ENCODE assay signal across 1 cellular context in genomic region chr16:81542609-81543570, GRCh38.
TF ChIP-seq lines count a peak whose summit lies in the region.

No MANE protein-coding gene starts in this region.

TF ChIP-seq in HepG2, 621 proteins besides CTCF, POLR2A, EP300 and RAD21 (continued from another document and continues in another):
- TF ChIP-seq ZNF407 (CRISPR knock-in tag; IDR thresholded peaks at IDR 0.05; ENCODE audit: not compliant biosample characterization) (peak; percentile 35), PHF21A (CRISPR knock-in tag; IDR thresholded peaks at IDR 0.05) (peak; percentile 90), ZBTB20 (CRISPR knock-in tag; IDR thresholded peaks at IDR 0.05; ENCODE audit: borderline replicate concordance, low read depth) (peak; percentile 89), MBD4 (IDR thresholded peaks at IDR 0.05; ENCODE audit: borderline replicate concordance, low read length) (no peak), YEATS2 (CRISPR knock-in tag; IDR thresholded peaks at IDR 0.05; ENCODE audit: borderline replicate concordance) (peak; percentile 45; the same call in 1 of the 2 replicates), HMGA1 (CRISPR knock-in tag; conservative IDR thresholded peaks at IDR 0.05) (no peak), MAF1 (CRISPR knock-in tag; IDR thresholded peaks at IDR 0.05; ENCODE audit: borderline replicate concordance) (no peak), NFATC3 (CRISPR knock-in tag; IDR thresholded peaks at IDR 0.05) (no peak), AGO2 (optimal IDR thresholded peaks at IDR 0.05; ENCODE audit: low read depth, low read length) (peak; percentile 57), ZNF577 (CRISPR knock-in tag; IDR thresholded peaks at IDR 0.05; ENCODE audit: borderline replicate concordance, low read depth) (no peak), CSRNP2 (CRISPR knock-in tag; conservative IDR thresholded peaks at IDR 0.05; ENCODE audit: low read depth) (no peak), CHD2 (IDR thresholded peaks at IDR 0.05; ENCODE audit: low read depth, low read length) (no peak), ZFP36 (IDR thresholded peaks at IDR 0.05; ENCODE audit: borderline replicate concordance, low read depth, low read length, partially characterized antibody) (no peak), ZNF7 (CRISPR knock-in tag; IDR thresholded peaks at IDR 0.05) (no peak), ZBTB42 (CRISPR knock-in tag; IDR thresholded peaks at IDR 0.05) (no peak), NBN (conservative IDR thresholded peaks at IDR 0.05) (no peak), ZNF552 (CRISPR knock-in tag; IDR thresholded peaks at IDR 0.05; ENCODE audit: borderline replicate concordance) (no peak), FOXA1 (IDR thresholded peaks at IDR 0.05) (no peak), FOXA1 (CRISPR knock-in tag; IDR thresholded peaks at IDR 0.05) (peak; percentile 39; the same call in 1 of the 2 replicates), RFXANK (CRISPR knock-in tag; IDR thresholded peaks at IDR 0.05) (0 out of 2 replicates have a peak, but pooled peaks have one; percentile 36), POGZ (CRISPR knock-in tag; IDR thresholded peaks at IDR 0.05) (peak; percentile 75), HNRNPLL (IDR thresholded peaks at IDR 0.05; ENCODE audit: low read depth, low read length, poor library complexity, severe bottlenecking) (peak; percentile 25), GLMP (CRISPR knock-in tag; IDR thresholded peaks at IDR 0.05; ENCODE audit: borderline replicate concordance) (no peak), ZNF672 (CRISPR knock-in tag; IDR thresholded peaks at IDR 0.05) (no peak), NFIC (IDR thresholded peaks at IDR 0.05; ENCODE audit: low read length) (no peak), ZNF557 (CRISPR knock-in tag; IDR thresholded peaks at IDR 0.05) (no peak), ZNF556 (CRISPR knock-in tag; IDR thresholded peaks at IDR 0.05; ENCODE audit: borderline replicate concordance) (peak; percentile 29), ARID3A (IDR thresholded peaks at IDR 0.05; ENCODE audit: low read depth, low read length) (no peak), ZNF30 (CRISPR knock-in tag; IDR thresholded peaks at IDR 0.05) (no peak), ZNF362 (CRISPR knock-in tag; IDR thresholded peaks at IDR 0.05; ENCODE audit: borderline replicate concordance) (no peak), ZNF574 (CRISPR knock-in tag; IDR thresholded peaks at IDR 0.05) (peak; percentile 41; the same call in 1 of the 2 replicates), IKZF1 (IDR thresholded peaks at IDR 0.05) (no peak), ZNF510 (CRISPR knock-in tag; IDR thresholded peaks at IDR 0.05; ENCODE audit: low read depth) (no peak), ZNF501 (CRISPR knock-in tag; IDR thresholded peaks at IDR 0.05) (peak; percentile 4; the same call in 1 of the 2 replicates), ZNF253 (CRISPR knock-in tag; IDR thresholded peaks at IDR 0.05; ENCODE audit: borderline replicate concordance) (peak; percentile 26; the same call in 1 of the 2 replicates), AHR (CRISPR knock-in tag; IDR thresholded peaks at IDR 0.05) (0 out of 2 replicates have a peak, but pooled peaks have one; percentile 29), KAT8 (CRISPR knock-in tag; IDR thresholded peaks at IDR 0.05) (peak; percentile 14; the same call in 1 of the 2 replicates), PHF20 (CRISPR knock-in tag; IDR thresholded peaks at IDR 0.05) (no peak), ZNF780A (CRISPR knock-in tag; IDR thresholded peaks at IDR 0.05) (no peak), ZNF446 (CRISPR knock-in tag; IDR thresholded peaks at IDR 0.05) (no peak), ZNF781 (CRISPR knock-in tag; IDR thresholded peaks at IDR 0.05; ENCODE audit: borderline replicate concordance, not compliant biosample characterization) (no peak), ZNF615 (CRISPR knock-in tag; IDR thresholded peaks at IDR 0.05; ENCODE audit: borderline replicate concordance) (no peak), MTA1 (CRISPR knock-in tag; IDR thresholded peaks at IDR 0.05; ENCODE audit: borderline replicate concordance) (peak; percentile 86; the same call in 1 of the 2 replicates), GLI4 (CRISPR knock-in tag; IDR thresholded peaks at IDR 0.05; ENCODE audit: borderline replicate concordance) (no peak), TFDP2 (CRISPR knock-in tag; IDR thresholded peaks at IDR 0.05) (no peak), ELF3 (CRISPR knock-in tag; IDR thresholded peaks at IDR 0.05) (peak; percentile 83)
